ENCODE assay signal across 8 cellular contexts in the genomic region with DNA sequence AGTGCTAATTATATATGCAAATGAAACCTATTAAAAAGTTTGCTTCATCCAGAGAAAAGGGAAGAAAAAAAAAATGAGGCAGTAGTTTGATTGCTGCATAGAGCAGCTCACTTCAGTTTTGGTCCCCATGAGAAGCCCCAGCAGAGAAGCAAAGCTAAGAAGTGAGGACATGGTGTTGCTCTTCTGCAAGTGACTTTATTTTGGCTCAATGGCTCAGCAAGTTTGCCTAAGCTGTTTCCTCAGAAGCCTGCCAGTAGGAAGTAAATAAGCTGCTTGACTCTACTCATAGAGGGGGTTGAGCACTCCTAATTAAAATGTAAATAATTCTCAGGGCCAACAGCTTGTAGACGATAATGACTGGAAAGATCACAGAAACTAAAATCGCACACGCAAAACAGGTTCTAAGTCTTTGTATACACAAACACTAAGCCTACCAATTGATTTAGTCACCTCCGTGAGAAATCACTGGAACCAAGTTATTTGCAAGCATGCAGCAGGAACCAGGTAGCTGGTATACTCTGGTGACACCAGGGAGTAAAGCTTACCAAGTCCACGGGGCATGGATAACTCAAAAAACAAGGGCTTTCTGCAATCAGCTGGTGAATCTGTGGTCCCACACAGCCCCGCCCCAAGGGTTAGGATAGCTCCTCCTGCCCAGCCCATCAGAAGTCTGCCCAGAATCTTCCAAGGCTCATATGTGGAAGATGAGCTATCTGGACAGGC. TPM values are rescaled to one million over a fixed set of nuclear protein-coding genes. Genes with fewer than 3 reads are reported as not detected.
DNase-seq lines count a peak whose midpoint lies in the region; ATAC-seq and TF ChIP-seq lines count a peak whose summit lies in the region.

No MANE protein-coding gene starts in this region.

- H3K36me3 ChIP-seq in left ventricle myocardium inferior: no peaks in the 10 kb centered on the region

- intact Hi-C loops in left ventricle myocardium inferior (cut with micrococcal nuclease): no loop called here
- intact Hi-C loops in left cardiac atrium (cut with DNase I): no loop called here

- peaks cover 46% of the 10 kb centered on the region for H3K4me1 Mint-ChIP-seq in activated T-helper 17 cell treated with anti-CD3 and anti-CD28 coated beads, Interleukin-2, amount 50 U/mL, for 72 hours

- no peak for TF ChIP-seq CTCF in left ventricle myocardium inferior (IDR thresholded peaks at IDR 0.05; ENCODE audit: borderline replicate concordance)

- peak overlapping the region; percentile 98 for H3K27ac Mint-ChIP-seq in activated T-helper 17 cell treated with anti-CD3 and anti-CD28 coated beads, Interleukin-2, amount 50 U/mL, for 72 hours

- DNase-seq in left ventricle myocardium inferior (no peak), left cardiac atrium (no peak), midbrain (lab: John Stamatoyannopoulos, UW) (peak; percentile 4), NCI-H1092 (lab: John Stamatoyannopoulos, UW) (no peak), hippocampal formation (lab: John Stamatoyannopoulos, UW) (no peak)

- H3K27me3 Mint-ChIP-seq in activated T-helper 17 cell treated with anti-CD3 and anti-CD28 coated beads, Interleukin-2, amount 50 U/mL, for 72 hours: no peaks in the 10 kb centered on the region

- H3K4me3 Mint-ChIP-seq in activated T-helper 17 cell treated with anti-CD3 and anti-CD28 coated beads, Interleukin-2, amount 50 U/mL, for 72 hours: peak overlapping the region; percentile 82

- H3K4me3 ChIP-seq in left ventricle myocardium inferior: no peak overlapping the region

- peaks cover 5% of the 10 kb centered on the region for H3K27me3 ChIP-seq in left ventricle myocardium inferior (ENCODE audit: low read depth)

- H3K9me3 Mint-ChIP-seq in activated T-helper 17 cell treated with anti-CD3 and anti-CD28 coated beads, Interleukin-2, amount 50 U/mL, for 72 hours: no peaks in the 10 kb centered on the region

- H3K27ac ChIP-seq in left ventricle myocardium inferior (replicated peaks): peak overlapping the region; percentile 18

- H3K9me3 ChIP-seq in left ventricle myocardium inferior (replicated peaks): no peaks in the 10 kb centered on the region

- H3K4me1 ChIP-seq in left ventricle myocardium inferior: peaks cover 3% of the 10 kb centered on the region

- ATAC-seq in left cardiac atrium: no peak
- ATAC-seq in HG03354 (IDR thresholded peaks at IDR 0.05; ENCODE audit: poor library complexity, severe bottlenecking, unreplicated experiment): peak; percentile 28
- peak; percentile 15 for ATAC-seq in activated T-helper 17 cell treated with anti-CD3 and anti-CD28 coated beads, Interleukin-2, amount 50 U/mL, for 72 hours (replicated peaks)
- no peak for ATAC-seq in HG03521 (IDR thresholded peaks at IDR 0.05; ENCODE audit: unreplicated experiment)

- H3K36me3 Mint-ChIP-seq in activated T-helper 17 cell treated with anti-CD3 and anti-CD28 coated beads, Interleukin-2, amount 50 U/mL, for 72 hours (ENCODE audit: low read depth): no peaks in the 10 kb centered on the region

RNA-seq across cellular contexts. Expression of gene NABP1, which starts 39.7 kb away (rescaled TPM):
- total RNA-seq in left ventricle myocardium inferior (3.3 TPM), left cardiac atrium (10 to 100 TPM; 16.2 to 19.8 TPM)
- total RNA-seq in activated T-helper 17 cell treated with anti-CD3 and anti-CD28 coated beads, Interleukin-2, amount 50 U/mL, for 72 hours: 10 to 100 TPM; 81.6 to 98.4 TPM

Comparison
In these comparisons a context has a peak if more than half of its experiments do, and no peak if none do; other contexts are left out.
1. ATAC-seq: peak in HG03354 (single experiment) and activated T-helper 17 cell treated with anti-CD3 and anti-CD28 coated beads, Interleukin-2, amount 50 U/mL, for 72 hours (single experiment); none in left cardiac atrium (0 of 2) and HG03521 (single experiment).